ENCODE assay signal across 19 cellular contexts in genomic region chr18:78647018-78647417, GRCh38.
"Had no signal": no experiment of that assay in that cellular context is flagged by ENCODE, and none has a peak within 500 bp of the region (broad histone marks: within the 10 kb centered on the region; RNA-seq: fewer than 3 reads in every experiment).

No MANE protein-coding gene starts in this region.

- FAIRE-seq: keratinocyte, small intestine had no signal

- H3K4me3 Mint-ChIP-seq: activated naive CD4-positive, alpha-beta T cell treated with anti-CD3 and anti-CD28 coated beads, Interleukin-2, amount 10 ng/mL, durations not matched to agents 7 days and 5 days; memory B cell; nephron progenitor cell; stimulated activated memory B cell treated with anti-CD40 and anti-IgM and Interleukin-4, amounts not matched to agents 10 μg/mL and 1 μg/mL and 100 μg/mL, for 72 hours; WTC11 had no signal

- H3K27me3 Mint-ChIP-seq: activated naive CD4-positive, alpha-beta T cell treated with anti-CD3 and anti-CD28 coated beads, Interleukin-2, amount 10 ng/mL, durations not matched to agents 7 days and 5 days; memory B cell had no signal

- H3K27me3 ChIP-seq: foreskin keratinocyte, transverse colon had no signal

- H3K9me3 Mint-ChIP-seq: memory B cell; stimulated activated memory B cell treated with anti-CD40 and anti-IgM and Interleukin-4, amounts not matched to agents 10 μg/mL and 1 μg/mL and 100 μg/mL, for 72 hours had no signal

- H3K4me1 ChIP-seq: foreskin keratinocyte, suprapubic skin had no signal

- H3K9me3 ChIP-seq: suprapubic skin, transverse colon had no signal

- H3K27ac ChIP-seq: foreskin keratinocyte, stomach, suprapubic skin, transverse colon had no signal

- H3K36me3 ChIP-seq: stomach, suprapubic skin, transverse colon had no signal

- H3K27ac Mint-ChIP-seq: activated naive CD4-positive, alpha-beta T cell treated with anti-CD3 and anti-CD28 coated beads, Interleukin-2, amount 10 ng/mL, durations not matched to agents 7 days and 5 days; activated T-cell treated with anti-CD3 and anti-CD28 coated beads, Interleukin-2, amount 50 U/mL, for 72 hours; memory B cell; nephron progenitor cell; stimulated activated memory B cell treated with anti-CD40 and anti-IgM and Interleukin-4, amounts not matched to agents 10 μg/mL and 1 μg/mL and 100 μg/mL, for 72 hours; WTC11 had no signal

- ATAC-seq: foreskin keratinocyte; left colon; sciatic nerve; stimulated activated memory B cell treated with anti-CD40 and anti-IgM and Interleukin-4, amounts not matched to agents 10 μg/mL and 1 μg/mL and 100 μg/mL, for 72 hours; WTC11 had no signal

- DNase-seq: activated effector memory CD4-positive, alpha-beta T cell treated with anti-CD3 and anti-CD28 coated beads, Interleukin-2, amount 50 U/mL, for 16 hours; activated naive CD4-positive, alpha-beta T cell treated with anti-CD3 and anti-CD28 coated beads, Interleukin-2, amount 10 ng/mL, durations not matched to agents 7 days and 5 days; activated T-cell treated with anti-CD3 and anti-CD28 coated beads, Interleukin-2, amount 50 U/mL, for 72 hours; cortex of kidney; foreskin keratinocyte; left colon; nephron progenitor cell; nucleus accumbens; small intestine; stimulated activated CD4-positive, alpha-beta T cell treated with anti-CD3 and anti-CD28 coated beads, Interleukin-2, amount 100 ng/mL, for 24 hours; stomach; T-helper 9 cell; transverse colon had no signal

- H3K4me1 Mint-ChIP-seq: activated naive CD4-positive, alpha-beta T cell treated with anti-CD3 and anti-CD28 coated beads, Interleukin-2, amount 10 ng/mL, durations not matched to agents 7 days and 5 days had no signal

- H3K4me3 ChIP-seq: stomach, suprapubic skin, transverse colon had no signal

- H3K36me3 Mint-ChIP-seq: activated naive CD4-positive, alpha-beta T cell treated with anti-CD3 and anti-CD28 coated beads, Interleukin-2, amount 10 ng/mL, durations not matched to agents 7 days and 5 days; memory B cell; stimulated activated memory B cell treated with anti-CD40 and anti-IgM and Interleukin-4, amounts not matched to agents 10 μg/mL and 1 μg/mL and 100 μg/mL, for 72 hours had no signal
